17 cellular contexts compared by ENCODE assay signal in the genomic region with DNA sequence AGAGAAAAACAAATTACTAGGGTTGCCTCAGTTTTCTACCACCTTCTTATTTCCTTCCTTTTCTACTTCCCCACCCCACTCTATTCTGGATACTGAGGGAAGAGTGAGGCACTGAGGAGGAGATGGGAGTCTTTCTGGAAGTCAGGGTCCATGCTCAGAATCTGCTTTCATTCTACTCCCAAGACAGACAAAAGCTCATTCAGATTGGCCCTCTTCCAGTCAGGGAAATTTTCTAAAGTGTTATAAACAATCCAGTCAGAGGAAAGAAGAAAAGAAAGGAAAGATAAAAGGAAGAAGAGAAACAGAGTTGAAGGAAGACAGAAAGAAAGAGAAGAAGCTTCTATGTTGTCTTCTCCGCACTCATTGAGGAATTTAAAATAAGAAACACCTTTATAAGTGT.
DNase-seq lines count a peak whose midpoint lies in the region; ATAC-seq, FAIRE-seq and TF ChIP-seq lines count a peak whose summit lies in the region.
"Had no signal": no experiment of that assay in that cellular context is flagged by ENCODE, and none has a peak within 500 bp of the region (broad histone marks: within the 10 kb centered on the region; RNA-seq: fewer than 3 reads in every experiment).

No MANE protein-coding gene starts in this region.

- H3K4ac ChIP-seq in neuronal stem cell (ENCODE audit: low read length): no peak overlapping the region

- peaks cover 2 to 33% of the 10 kb centered on the region in 2 donors for H3K36me3 ChIP-seq in neuronal stem cell (replicated peaks in 1 of 2; ENCODE audit: control insufficient read depth in 2 of 2, insufficient read depth in 2 of 2, low read length in 2 of 2)
- H3K36me3 ChIP-seq: adrenal gland had no signal

- H3K79me1 ChIP-seq in neuronal stem cell (ENCODE audit: low read depth, low read length): no peaks in the 10 kb centered on the region

- TF ChIP-seq EP300 in A549 (IDR thresholded peaks at IDR 0.05): no peak

- no peaks in the 10 kb centered on the region for H3K27me3 ChIP-seq in neuronal stem cell (ENCODE audit: control insufficient read depth in 3 of 3, insufficient read depth in 3 of 3, low read depth in 1 of 3, low read length in 3 of 3)
- H3K27me3 ChIP-seq: adrenal gland had no signal

- TF ChIP-seq POLR2A in A549 (IDR thresholded peaks at IDR 0.05; ENCODE audit: low read length): no peak
- no peak for TF ChIP-seq POLR2A in erythroblast (IDR thresholded peaks at IDR 0.05; ENCODE audit: low read length)

- TF ChIP-seq RAD21 in A549 (conservative IDR thresholded peaks at IDR 0.05 in 1 of 2, IDR thresholded peaks at IDR 0.05 in 1 of 2): no peak

- no peak overlapping the region for H2BK12ac ChIP-seq in neuronal stem cell (ENCODE audit: low read length)

- H2AFZ ChIP-seq in neuronal stem cell (ENCODE audit: low read length): no peak overlapping the region
- H2AFZ ChIP-seq: parathyroid adenoma had no signal

- 97% methylated on average over 1 of the region's 1 CpG for WGBS in A549 (ENCODE audit: missing lambda C conversion rate)
- WGBS in neuronal stem cell (ENCODE audit: extremely low coverage in 2 of 2, insufficient read length in 2 of 2, insufficient replicate concordance in 1 of 2), 2 donors: no CpG with 5 or more reads among the region's 1 CpG

- no peak overlapping the region for H3K23ac ChIP-seq in neuronal stem cell (ENCODE audit: low read depth, low read length, poor library complexity)

- H3K4me2 ChIP-seq in A549: peak overlapping the region; percentile 33; the same call in 1 of the 3 replicates
- no peak overlapping the region for H3K4me2 ChIP-seq in neuronal stem cell (ENCODE audit: insufficient read depth, low read length, poor library complexity, severe bottlenecking)

- H3K4me1 ChIP-seq in A549: peaks cover 36% of the 10 kb centered on the region
- H3K4me1 ChIP-seq in neuronal stem cell (ENCODE audit: control insufficient read depth in 2 of 2, insufficient read depth in 1 of 2, low read depth in 1 of 2, low read length in 2 of 2): no peaks in the 10 kb centered on the region
- H3K4me1 ChIP-seq: parathyroid adenoma had no signal

- H3K4me3 ChIP-seq in A549: no peak overlapping the region
- no peak overlapping the region for H3K4me3 ChIP-seq in astrocyte of the spinal cord (ENCODE audit: low read depth, low read length)
- no peak overlapping the region for H3K4me3 ChIP-seq in neuronal stem cell (ENCODE audit: low read length in 2 of 2)
- H3K4me3 ChIP-seq: adrenal gland, coronary artery had no signal

- POLR2A ChIA-PET in A549 (lab: Yijun Ruan, JAX): no interaction called here

- ATAC-seq in A549: no peak
- no peak for ATAC-seq in GM18520 (IDR thresholded peaks at IDR 0.05; ENCODE audit: unreplicated experiment)
- no peak for ATAC-seq in HG03432 (IDR thresholded peaks at IDR 0.05; ENCODE audit: unreplicated experiment)

- H2AK5ac ChIP-seq in neuronal stem cell (ENCODE audit: low read depth, low read length): no peak overlapping the region

- H2BK120ac ChIP-seq in neuronal stem cell (ENCODE audit: low read depth, low read length): no peak overlapping the region

- H3K27ac ChIP-seq in A549 (peak overlapping the region in 1 of 2 experiments; percentile 30; a peak in 1 of 6 replicates), neuronal stem cell (replicated peaks; ENCODE audit: low read length) (no peak overlapping the region)
- H3K27ac ChIP-seq: adrenal gland, coronary artery, parathyroid adenoma had no signal

- no peak overlapping the region for H3K14ac ChIP-seq in neuronal stem cell (ENCODE audit: low read length)

- H2BK5ac ChIP-seq in neuronal stem cell (ENCODE audit: low read length): no peak overlapping the region

- H2BK15ac ChIP-seq in neuronal stem cell (ENCODE audit: low read length): no peak overlapping the region

- H3K9ac ChIP-seq in neuronal stem cell (ENCODE audit: low read depth, low read length, poor library complexity): no peak overlapping the region
- H3K9ac ChIP-seq: parathyroid adenoma had no signal

- CTCF ChIA-PET in A549 (lab: Yijun Ruan, JAX): no interaction called here

- DNase-seq in A549 (ENCODE audit: low read depth in 1 of 2, low spot score in 1 of 2) (no peak), G401 (ENCODE audit: low spot score) (peak; percentile 14), astrocyte of the spinal cord (ENCODE audit: low read depth, low spot score) (peak; percentile 24), iris pigment epithelial cell (ENCODE audit: low read depth) (peak; percentile 55), erythroblast (lab: John Stamatoyannopoulos, UW) (no peak), neuronal stem cell (ENCODE audit: low spot score) (no peak)
- DNase-seq: activated CD4-positive, alpha-beta memory T cell treated with anti-CD3 and anti-CD28 coated beads, Interleukin-2, amount 10 ng/mL, durations not matched to agents 7 days and 5 days; adrenal gland; glutamatergic neuron; NCI-H1105 treated with DMSO at 0.1 percent for 48 hours; NCI-H2107; NCI-H526 treated with DMSO at 0.1 percent for 48 hours; SHP77 had no signal

- in situ Hi-C loops in G401 (cut with HindIII; ENCODE audit: low sequenced_read_pairs): no loop called here
- in situ Hi-C loops in astrocyte of the spinal cord (cut with HindIII; ENCODE audit: low sequenced_read_pairs): no loop called here

- no peak overlapping the region for H3K18ac ChIP-seq in neuronal stem cell (ENCODE audit: low read length)

- TF ChIP-seq CTCF in A549 (IDR thresholded peaks at IDR 0.05): no peak
- TF ChIP-seq CTCF in astrocyte of the spinal cord (IDR thresholded peaks at IDR 0.05; ENCODE audit: low read depth, low read length): no peak

- peaks cover 27% of the 10 kb centered on the region for H3K9me3 ChIP-seq in A549
- peaks cover 0 to 23% of the 10 kb centered on the region in 2 donors for H3K9me3 ChIP-seq in neuronal stem cell (replicated peaks in 1 of 2; ENCODE audit: control insufficient read depth in 2 of 2, insufficient read depth in 1 of 2, low read depth in 1 of 2, low read length in 2 of 2)
- H3K9me3 ChIP-seq: adrenal gland had no signal

- FAIRE-seq in A549 (lab: Jason Lieb, UNC): no peak

- no peak overlapping the region for H4K8ac ChIP-seq in neuronal stem cell (ENCODE audit: low read depth, low read length)

- no peak overlapping the region for H4K91ac ChIP-seq in neuronal stem cell (ENCODE audit: low read depth, low read length, poor library complexity)

TF ChIP-seq in A549, 52 proteins besides CTCF, POLR2A, EP300 and RAD21:
- no peak for TF ChIP-seq CBX8 (IDR thresholded peaks at IDR 0.05)
- TF ChIP-seq, protein P1, sequence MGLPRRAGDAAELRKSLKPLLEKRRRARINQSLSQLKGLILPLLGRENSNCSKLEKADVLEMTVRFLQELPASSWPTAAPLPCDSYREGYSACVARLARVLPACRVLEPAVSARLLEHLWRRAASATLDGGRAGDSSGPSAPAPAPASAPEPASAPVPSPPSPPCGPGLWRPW (IDR thresholded peaks at IDR 0.05): no peak
- TF ChIP-seq POLR2AphosphoS2 (conservative IDR thresholded peaks at IDR 0.05; ENCODE audit: low read length): no peak
- TF ChIP-seq HOXB5 (CRISPR knock-in tag; IDR thresholded peaks at IDR 0.05): no peak
- no peak for TF ChIP-seq ZC3H11A (IDR thresholded peaks at IDR 0.05)
- TF ChIP-seq FOSB (CRISPR knock-in tag; IDR thresholded peaks at IDR 0.05): no peak
- TF ChIP-seq, protein P2, sequence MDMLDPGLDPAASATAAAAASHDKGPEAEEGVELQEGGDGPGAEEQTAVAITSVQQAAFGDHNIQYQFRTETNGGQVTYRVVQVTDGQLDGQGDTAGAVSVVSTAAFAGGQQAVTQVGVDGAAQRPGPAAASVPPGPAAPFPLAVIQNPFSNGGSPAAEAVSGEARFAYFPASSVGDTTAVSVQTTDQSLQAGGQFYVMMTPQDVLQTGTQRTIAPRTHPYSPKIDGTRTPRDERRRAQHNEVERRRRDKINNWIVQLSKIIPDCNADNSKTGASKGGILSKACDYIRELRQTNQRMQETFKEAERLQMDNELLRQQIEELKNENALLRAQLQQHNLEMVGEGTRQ (IDR thresholded peaks at IDR 0.05): no peak
- no peak for TF ChIP-seq CEBPB (IDR thresholded peaks at IDR 0.05)
- TF ChIP-seq FOXS1 (CRISPR knock-in tag; IDR thresholded peaks at IDR 0.05): no peak
- TF ChIP-seq EHMT2 (IDR thresholded peaks at IDR 0.05; ENCODE audit: low read depth): no peak
- TF ChIP-seq, protein P3, sequence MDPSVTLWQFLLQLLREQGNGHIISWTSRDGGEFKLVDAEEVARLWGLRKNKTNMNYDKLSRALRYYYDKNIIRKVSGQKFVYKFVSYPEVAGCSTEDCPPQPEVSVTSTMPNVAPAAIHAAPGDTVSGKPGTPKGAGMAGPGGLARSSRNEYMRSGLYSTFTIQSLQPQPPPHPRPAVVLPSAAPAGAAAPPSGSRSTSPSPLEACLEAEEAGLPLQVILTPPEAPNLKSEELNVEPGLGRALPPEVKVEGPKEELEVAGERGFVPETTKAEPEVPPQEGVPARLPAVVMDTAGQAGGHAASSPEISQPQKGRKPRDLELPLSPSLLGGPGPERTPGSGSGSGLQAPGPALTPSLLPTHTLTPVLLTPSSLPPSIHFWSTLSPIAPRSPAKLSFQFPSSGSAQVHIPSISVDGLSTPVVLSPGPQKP (IDR thresholded peaks at IDR 0.05; ENCODE audit: low read depth, low read length): no peak
- no peak for TF ChIP-seq TP53 (CRISPR knock-in tag; IDR thresholded peaks at IDR 0.05)
- no peak for TF ChIP-seq SMC3 (IDR thresholded peaks at IDR 0.05)
- TF ChIP-seq SREBF2 (IDR thresholded peaks at IDR 0.05): no peak
- TF ChIP-seq, protein P4, sequence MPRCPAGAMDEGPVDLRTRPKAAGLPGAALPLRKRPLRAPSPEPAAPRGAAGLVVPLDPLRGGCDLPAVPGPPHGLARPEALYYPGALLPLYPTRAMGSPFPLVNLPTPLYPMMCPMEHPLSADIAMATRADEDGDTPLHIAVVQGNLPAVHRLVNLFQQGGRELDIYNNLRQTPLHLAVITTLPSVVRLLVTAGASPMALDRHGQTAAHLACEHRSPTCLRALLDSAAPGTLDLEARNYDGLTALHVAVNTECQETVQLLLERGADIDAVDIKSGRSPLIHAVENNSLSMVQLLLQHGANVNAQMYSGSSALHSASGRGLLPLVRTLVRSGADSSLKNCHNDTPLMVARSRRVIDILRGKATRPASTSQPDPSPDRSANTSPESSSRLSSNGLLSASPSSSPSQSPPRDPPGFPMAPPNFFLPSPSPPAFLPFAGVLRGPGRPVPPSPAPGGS (IDR thresholded peaks at IDR 0.05): no peak
- TF ChIP-seq HDAC2 (IDR thresholded peaks at IDR 0.05): no peak

Comparison
In these comparisons a context has a peak if more than half of its experiments do, and no peak if none do; other contexts are left out.
1. DNase-seq: peak in G401 (single experiment), astrocyte of the spinal cord (single experiment) and iris pigment epithelial cell (single experiment); none in A549 (0 of 2), erythroblast (0 of 2) and neuronal stem cell (single experiment).